In the genomic region with DNA sequence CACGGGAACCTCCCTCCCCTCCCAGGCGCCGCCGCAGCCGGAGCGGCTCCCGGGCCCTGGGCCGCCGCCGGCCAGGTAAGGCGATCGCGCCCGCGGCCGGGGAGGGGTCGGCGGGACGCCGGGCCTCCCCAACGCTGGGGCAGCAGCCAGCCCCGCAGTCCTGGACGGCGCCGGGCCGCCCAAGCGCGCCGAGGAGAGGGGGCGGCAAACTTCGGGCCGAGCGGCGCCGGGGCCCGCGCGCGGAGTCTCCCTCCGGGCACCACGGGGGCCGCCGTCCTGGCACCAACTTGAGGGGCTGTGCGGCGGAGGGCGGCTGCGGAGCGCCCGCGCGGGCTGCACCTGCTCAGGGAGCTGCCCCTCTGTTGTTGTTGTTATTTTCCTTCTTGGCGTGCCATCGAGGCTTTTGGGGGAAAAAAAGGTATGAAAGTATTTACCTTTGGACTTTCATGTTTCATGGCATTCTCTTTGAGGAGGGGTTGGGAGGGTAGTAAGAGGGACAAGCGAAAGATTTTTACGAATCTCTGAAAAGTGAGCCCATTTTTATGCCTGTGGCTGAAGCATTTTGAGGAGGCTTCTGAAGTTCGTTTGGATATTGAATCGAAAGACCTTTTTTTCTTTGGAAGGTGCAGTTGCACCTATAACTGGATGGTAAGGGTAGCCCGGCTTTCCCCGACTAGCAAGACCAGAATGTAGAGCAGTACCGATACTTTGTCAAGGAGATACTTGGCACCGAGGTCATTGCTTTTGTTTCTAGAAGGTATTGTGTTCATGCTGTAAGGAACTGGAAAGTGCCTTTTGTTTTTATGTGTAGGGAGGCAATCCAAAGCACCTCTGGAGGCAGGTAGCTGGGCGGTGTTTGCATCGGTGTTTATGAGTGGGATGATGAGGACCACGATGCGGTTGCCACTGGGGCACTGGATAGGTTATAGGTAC, we compare ENCODE assay signal across 2 cellular contexts.
TF ChIP-seq lines count a peak whose summit lies in the region.

A gene with protein sequence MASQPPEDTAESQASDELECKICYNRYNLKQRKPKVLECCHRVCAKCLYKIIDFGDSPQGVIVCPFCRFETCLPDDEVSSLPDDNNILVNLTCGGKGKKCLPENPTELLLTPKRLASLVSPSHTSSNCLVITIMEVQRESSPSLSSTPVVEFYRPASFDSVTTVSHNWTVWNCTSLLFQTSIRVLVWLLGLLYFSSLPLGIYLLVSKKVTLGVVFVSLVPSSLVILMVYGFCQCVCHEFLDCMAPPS (plus strand): TSS at position 4 of the 933 bp plus-strand sequence. CDS start 52,168 bp downstream, outside the sequence.

TF ChIP-seq in A549, 52 proteins besides CTCF, POLR2A, EP300 and RAD21:
- TF ChIP-seq CBX8 (IDR thresholded peaks at IDR 0.05) (peak; percentile 97), FOXS1 (CRISPR knock-in tag; IDR thresholded peaks at IDR 0.05) (no peak), HDAC2 (IDR thresholded peaks at IDR 0.05) (no peak), JUN (IDR thresholded peaks at IDR 0.05) (0 out of 5 replicates have a peak, but pooled peaks of 1 of the 2 experiments have one; percentile 17), RNF2 (IDR thresholded peaks at IDR 0.05; ENCODE audit: borderline replicate concordance, low read depth) (peak; percentile 94)

TF ChIP-seq in HepG2, 621 proteins besides CTCF, POLR2A, EP300 and RAD21:
- no peak for TF ChIP-seq ZC3H4 (CRISPR knock-in tag; IDR thresholded peaks at IDR 0.05; ENCODE audit: borderline replicate concordance)
- TF ChIP-seq HOXA5 (CRISPR knock-in tag; IDR thresholded peaks at IDR 0.05) = no peak
- TF ChIP-seq EZH2 (conservative IDR thresholded peaks at IDR 0.05; ENCODE audit: low read depth, low read length) = peak; percentile 99
- TF ChIP-seq ZFP36 (IDR thresholded peaks at IDR 0.05; ENCODE audit: borderline replicate concordance, low read depth, low read length, partially characterized antibody) = peak; percentile 2
- peak; percentile 95 for TF ChIP-seq CBX2 (IDR thresholded peaks at IDR 0.05; ENCODE audit: low read depth, low read length)
- no peak for TF ChIP-seq CBX2 (CRISPR knock-in tag; IDR thresholded peaks at IDR 0.05; ENCODE audit: low read depth)
- peak; percentile 72 for TF ChIP-seq ZNF777 (CRISPR knock-in tag; IDR thresholded peaks at IDR 0.05)
- peak; percentile 40 for TF ChIP-seq HNRNPLL (IDR thresholded peaks at IDR 0.05; ENCODE audit: low read depth, low read length, poor library complexity, severe bottlenecking)
TF ChIP-seq in HepG2: peak in this region for 5.
